In the genomic region with DNA sequence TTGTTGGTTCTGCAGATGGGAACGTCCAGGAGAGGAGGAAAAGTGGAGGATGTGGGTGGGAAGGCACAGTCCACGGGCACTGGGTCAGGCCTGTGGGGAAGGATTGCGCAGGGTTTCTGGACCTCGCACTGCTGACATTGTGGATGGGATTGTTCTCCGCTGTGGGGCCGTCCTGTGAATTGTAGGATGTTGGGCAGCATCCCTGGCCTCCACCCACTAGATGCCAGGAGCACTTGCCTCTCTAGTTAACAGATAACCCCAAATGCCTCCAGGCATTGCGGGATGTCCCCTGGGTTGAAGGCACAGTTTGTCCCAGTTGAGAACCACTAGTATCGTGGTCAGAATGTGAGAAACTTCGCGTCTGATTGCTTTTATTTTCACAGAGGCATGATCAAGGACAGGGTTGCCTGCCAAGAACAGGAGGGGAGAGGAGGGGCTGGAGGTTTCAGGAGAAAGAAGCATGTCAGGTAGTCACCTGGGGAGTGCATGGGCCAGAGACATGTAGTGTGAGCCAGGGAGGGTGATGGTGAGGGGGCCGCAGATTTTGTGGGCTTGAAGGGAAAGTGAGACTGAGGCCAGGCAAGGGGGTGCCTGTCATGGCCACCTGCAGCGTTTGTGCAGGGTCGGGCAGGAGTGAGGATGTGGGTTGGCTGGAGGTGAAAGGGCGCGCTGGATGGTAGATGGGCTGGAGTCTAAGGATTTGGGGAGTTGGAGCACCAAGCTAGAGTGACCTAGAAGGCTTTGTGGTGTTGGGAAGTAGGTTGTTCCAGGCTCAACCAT, we compare ENCODE assay signal across 19 cellular contexts. TPM values are rescaled to one million over a fixed set of nuclear protein-coding genes. Genes with fewer than 3 reads are reported as not detected.
A peak's percentile ranks its signal among the peaks of the same experiment; 100 is the strongest.
DNase-seq lines count a peak whose midpoint lies in the region; ATAC-seq and TF ChIP-seq lines count a peak whose summit lies in the region.
"Had no signal": no experiment of that assay in that cellular context is flagged by ENCODE, and none has a peak within 500 bp of the region (broad histone marks: within the 10 kb centered on the region; RNA-seq: fewer than 3 reads in every experiment).

No MANE protein-coding gene starts in this region.

- H3K4me2 ChIP-seq in BLaER1 treated with 17β-estradiol and CSF1 and Interleukin-3, amounts not matched to agents 10 nM and 100 nM = peak overlapping the region in 10 of 11 experiments; percentile 7 to 92 (median 32); a peak in 14 of 22 replicates

- no peaks in the 10 kb centered on the region for H3K9me3 Mint-ChIP-seq in Calu3 (ENCODE audit: low read depth, unreplicated experiment)
- H3K9me3 Mint-ChIP-seq in activated naive CD8-positive, alpha-beta T cell treated with anti-CD3 and anti-CD28 coated beads, Interleukin-2, amount 10 ng/mL, durations not matched to agents 7 days and 5 days = no peaks in the 10 kb centered on the region
- no peaks in the 10 kb centered on the region for H3K9me3 Mint-ChIP-seq in naive thymus-derived CD8-positive, alpha-beta T cell
- H3K9me3 Mint-ChIP-seq: activated naive CD4-positive, alpha-beta T cell treated with anti-CD3 and anti-CD28 coated beads, Interleukin-2, amount 50 U/mL, for 24 hours had no signal

- no peak overlapping the region for H3K27ac ChIP-seq in BLaER1 treated with 17β-estradiol and CSF1 and Interleukin-3, amounts not matched to agents 10 nM and 100 nM
- H3K27ac ChIP-seq in sigmoid colon (no peak overlapping the region), colonic mucosa (no peak overlapping the region)
- H3K27ac ChIP-seq: gastrocnemius medialis, Peyer's patch, tibial artery had no signal

- BruUV-seq in Calu3 (replicated peaks; lab: Mats Ljungman, UMichigan) = no TSS peak

- WGBS in sigmoid colon, 2 donors = 72 to 80% methylated on average over 15 of the region's 15 CpGs

- peaks cover 0 to 46% (median 13%) of the 10 kb centered on the region in 11 experiments; a peak in 13 of 22 replicates for H4K20me1 ChIP-seq in BLaER1 treated with 17β-estradiol and CSF1 and Interleukin-3, amounts not matched to agents 10 nM and 100 nM

- peaks cover 44 to 60% (median 55%) of the 10 kb centered on the region in 10 experiments for H3K4me1 ChIP-seq in BLaER1 treated with 17β-estradiol and CSF1 and Interleukin-3, amounts not matched to agents 10 nM and 100 nM
- H3K4me1 ChIP-seq in sigmoid colon = peaks cover 3 to 30% (median 26%) of the 10 kb centered on the region in 4 donors
- H3K4me1 ChIP-seq in colonic mucosa = peaks cover 5% of the 10 kb centered on the region

- CTCF ChIA-PET in Calu3 (lab: Charles Lee) = interaction anchor here (0.6 to 0.7 kb wide), 2 partner anchors 204 to 444 kb away, joined by 3 to 4 read pairs; no protein-coding TSS in a partner anchor

- peaks cover 28% of the 10 kb centered on the region for H3K4me1 Mint-ChIP-seq in Calu3 (ENCODE audit: low read depth, unreplicated experiment)
- peaks cover 16% of the 10 kb centered on the region for H3K4me1 Mint-ChIP-seq in activated naive CD8-positive, alpha-beta T cell treated with anti-CD3 and anti-CD28 coated beads, Interleukin-2, amount 10 ng/mL, durations not matched to agents 7 days and 5 days
- H3K4me1 Mint-ChIP-seq in naive thymus-derived CD8-positive, alpha-beta T cell = peaks cover 22 to 42% (median 31%) of the 10 kb centered on the region in 4 donors

- no peak for TF ChIP-seq CTCF in Calu3 (IDR thresholded peaks at IDR 0.05; ENCODE audit: unreplicated experiment)
- no peak for TF ChIP-seq CTCF in sigmoid colon (IDR thresholded peaks at IDR 0.05)
- TF ChIP-seq CTCF in colonic mucosa (IDR thresholded peaks at IDR 0.05) = no peak

- H3K27me3 ChIP-seq in BLaER1 treated with 17β-estradiol and CSF1 and Interleukin-3, amounts not matched to agents 10 nM and 100 nM = no peaks in the 10 kb centered on the region
- H3K27me3 ChIP-seq in sigmoid colon (no peaks in the 10 kb centered on the region), colonic mucosa (no peaks in the 10 kb centered on the region)
- H3K27me3 ChIP-seq: Peyer's patch had no signal

- TF ChIP-seq POLR2A in sigmoid colon (IDR thresholded peaks at IDR 0.05) = no peak

- no peak overlapping the region for H3K4me3 ChIP-seq in BLaER1 treated with 17β-estradiol and CSF1 and Interleukin-3, amounts not matched to agents 10 nM and 100 nM
- H3K4me3 ChIP-seq in sigmoid colon = no peak overlapping the region
- no peak overlapping the region for H3K4me3 ChIP-seq in colonic mucosa
- H3K4me3 ChIP-seq: gastrocnemius medialis, lung, Peyer's patch, tibial artery had no signal

- POLR2A ChIA-PET in activated naive CD8-positive, alpha-beta T cell treated with anti-CD3 and anti-CD28 coated beads, Interleukin-2, amount 10 ng/mL, durations not matched to agents 7 days and 5 days (lab: Charles Lee) = no interaction called here
- POLR2A ChIA-PET in naive thymus-derived CD8-positive, alpha-beta T cell (lab: Charles Lee) = no interaction called here

- DNase-seq in Calu3 (no peak), sigmoid colon (no peak), colonic mucosa (no peak)
- no peak for DNase-seq in activated naive CD8-positive, alpha-beta T cell treated with anti-CD3 and anti-CD28 coated beads, Interleukin-2, amount 10 ng/mL, durations not matched to agents 7 days and 5 days
- DNase-seq in naive thymus-derived CD8-positive, alpha-beta T cell = no peak
- DNase-seq in activated CD8-positive, alpha-beta memory T cell treated with anti-CD3 and anti-CD28 coated beads, Interleukin-2, amount 50 U/mL, for 48 hours = no peak
- DNase-seq: activated CD4-positive, CD25-positive, alpha-beta regulatory T cell; cerebellar nuclear complex; gastrocnemius medialis; NCI-H1048; NCI-H774; Peyer's patch; stimulated activated CD4-positive, alpha-beta T cell treated with anti-CD3 and anti-CD28 coated beads, Interleukin-4, amount 100 ng/mL, for 24 hours; SW 1271; tibial artery had no signal

- peak overlapping the region in 7 of 11 experiments; percentile 13 to 80 (median 36); a peak in 10 of 22 replicates for H3K9ac ChIP-seq in BLaER1 treated with 17β-estradiol and CSF1 and Interleukin-3, amounts not matched to agents 10 nM and 100 nM
- H3K9ac ChIP-seq in colonic mucosa (ENCODE audit: low read depth in 2 of 2, low read length in 2 of 2) = no peak overlapping the region

- ATAC-seq in activated naive CD8-positive, alpha-beta T cell treated with anti-CD3 and anti-CD28 coated beads, Interleukin-2, amount 10 ng/mL, durations not matched to agents 7 days and 5 days (ENCODE audit: low read depth) = no peak
- ATAC-seq in naive thymus-derived CD8-positive, alpha-beta T cell = no peak
- no peak for ATAC-seq in GM21825 (IDR thresholded peaks at IDR 0.05; ENCODE audit: unreplicated experiment)
- ATAC-seq: gastrocnemius medialis had no signal

- no peaks in the 10 kb centered on the region for H3K27me3 Mint-ChIP-seq in Calu3 (ENCODE audit: unreplicated experiment)
- H3K27me3 Mint-ChIP-seq in activated naive CD8-positive, alpha-beta T cell treated with anti-CD3 and anti-CD28 coated beads, Interleukin-2, amount 10 ng/mL, durations not matched to agents 7 days and 5 days = no peaks in the 10 kb centered on the region
- H3K27me3 Mint-ChIP-seq in naive thymus-derived CD8-positive, alpha-beta T cell = no peaks in the 10 kb centered on the region
- H3K27me3 Mint-ChIP-seq: activated naive CD4-positive, alpha-beta T cell treated with anti-CD3 and anti-CD28 coated beads, Interleukin-2, amount 50 U/mL, for 24 hours had no signal

- no peak for TF ChIP-seq EP300 in sigmoid colon (IDR thresholded peaks at IDR 0.05)

- no peaks in the 10 kb centered on the region for H3K9me3 ChIP-seq in BLaER1 treated with 17β-estradiol and CSF1 and Interleukin-3, amounts not matched to agents 10 nM and 100 nM (replicated peaks in 1 of 11)
- no peaks in the 10 kb centered on the region for H3K9me3 ChIP-seq in sigmoid colon
- H3K9me3 ChIP-seq in colonic mucosa = no peaks in the 10 kb centered on the region
- H3K9me3 ChIP-seq: gastrocnemius medialis, Peyer's patch, tibial artery had no signal

- peaks cover 61% of the 10 kb centered on the region for H3K36me3 Mint-ChIP-seq in Calu3 (ENCODE audit: insufficient read depth, unreplicated experiment)
- H3K36me3 Mint-ChIP-seq in activated naive CD8-positive, alpha-beta T cell treated with anti-CD3 and anti-CD28 coated beads, Interleukin-2, amount 10 ng/mL, durations not matched to agents 7 days and 5 days = peaks cover 3% of the 10 kb centered on the region
- peaks cover 0 to 5% (median 0%) of the 10 kb centered on the region in 3 donors for H3K36me3 Mint-ChIP-seq in naive thymus-derived CD8-positive, alpha-beta T cell

- no peak overlapping the region for H3K4me3 Mint-ChIP-seq in Calu3 (ENCODE audit: low read depth, unreplicated experiment)
- no peak overlapping the region for H3K4me3 Mint-ChIP-seq in activated naive CD8-positive, alpha-beta T cell treated with anti-CD3 and anti-CD28 coated beads, Interleukin-2, amount 10 ng/mL, durations not matched to agents 7 days and 5 days
- H3K4me3 Mint-ChIP-seq in naive thymus-derived CD8-positive, alpha-beta T cell = peak overlapping the region in 8 of 10 donors; percentile 10 to 86 (median 34)

- H3K36me3 ChIP-seq in BLaER1 treated with 17β-estradiol and CSF1 and Interleukin-3, amounts not matched to agents 10 nM and 100 nM = peaks cover 4 to 32% (median 12%) of the 10 kb centered on the region in 11 experiments; a peak in 15 of 22 replicates
- H3K36me3 ChIP-seq in sigmoid colon (peaks cover 0 to 24% (median 14%) of the 10 kb centered on the region in 4 donors), colonic mucosa (no peaks in the 10 kb centered on the region)

- intact Hi-C loops in Calu3 (cut with micrococcal nuclease; ENCODE audit: unreplicated experiment) (no loop called here), sigmoid colon (cut with DNase I) (no loop called here), colonic mucosa (cut with DNase I) (no loop called here)

- peak overlapping the region; percentile 12 for H3K27ac Mint-ChIP-seq in Calu3 (ENCODE audit: unreplicated experiment)
- peak overlapping the region; percentile 54 for H3K27ac Mint-ChIP-seq in activated naive CD8-positive, alpha-beta T cell treated with anti-CD3 and anti-CD28 coated beads, Interleukin-2, amount 10 ng/mL, durations not matched to agents 7 days and 5 days
- peak overlapping the region in 8 of 10 donors; percentile 3 to 87 (median 60) for H3K27ac Mint-ChIP-seq in naive thymus-derived CD8-positive, alpha-beta T cell

RNA-seq across cellular contexts. Expression of gene ZNF628, which starts 3.2 kb away (rescaled TPM):
- total RNA-seq in Calu3 (2022) (11.9 and 13.0 TPM in 2 replicates), sigmoid colon (10 to 100 TPM in 1 of 4 donors, 1 to 10 TPM in 3; 1.4 to 15.0 (median 3.7) TPM), colonic mucosa (1 to 10 TPM; 8.6 to 8.9 TPM)
- 10 to 100 TPM in 1 of 2 experiments, 1 to 10 TPM in 1; 9.4 to 11.5 TPM for total RNA-seq in activated naive CD8-positive, alpha-beta T cell treated with anti-CD3 and anti-CD28 coated beads, Interleukin-2, amount 10 ng/mL, durations not matched to agents 7 days and 5 days
- total RNA-seq in naive thymus-derived CD8-positive, alpha-beta T cell = 10 to 100 TPM; 13.2 to 15.6 TPM
- polyA plus RNA-seq in naive thymus-derived CD8-positive, alpha-beta T cell = under 1 TPM; 0.26 to 0.42 (median 0.32) TPM
- 10 to 100 TPM in 1 of 3 donors, 1 to 10 TPM in 2; 1.8 to 10.1 (median 2.5) TPM for polyA plus RNA-seq in sigmoid colon

RNA-seq across cellular contexts. Expression of gene NAT14, which starts 5.3 kb away (rescaled TPM):
- total RNA-seq in Calu3 (2022) (49.6 and 60.6 TPM in 2 replicates), sigmoid colon (10 to 100 TPM in 1 of 4 donors, 1 to 10 TPM in 3; 6.4 to 10.5 (median 8.4) TPM), colonic mucosa (1 to 10 TPM; 4.9 to 7.7 TPM)
- 10 to 100 TPM; 14.5 to 15.0 TPM for total RNA-seq in activated naive CD8-positive, alpha-beta T cell treated with anti-CD3 and anti-CD28 coated beads, Interleukin-2, amount 10 ng/mL, durations not matched to agents 7 days and 5 days
- total RNA-seq in naive thymus-derived CD8-positive, alpha-beta T cell = 10 to 100 TPM in 1 of 2 experiments, 1 to 10 TPM in 1; 8.0 to 10.4 TPM
- polyA plus RNA-seq in naive thymus-derived CD8-positive, alpha-beta T cell = 1 to 10 TPM; 4.1 to 8.8 (median 7.7) TPM
- 10 to 100 TPM in 1 of 3 donors, 1 to 10 TPM in 2; 1.4 to 13.7 (median 2.4) TPM for polyA plus RNA-seq in sigmoid colon

RNA-seq across cellular contexts. Expression of gene SSC5D, which starts 8.6 kb away (rescaled TPM):
- 0.26 and 0.69 TPM in 2 replicates for total RNA-seq in Calu3 (2022)
- 1 to 10 TPM in 1 of 2 experiments, under 1 TPM in 1; 0.86 to 1.1 TPM for total RNA-seq in activated naive CD8-positive, alpha-beta T cell treated with anti-CD3 and anti-CD28 coated beads, Interleukin-2, amount 10 ng/mL, durations not matched to agents 7 days and 5 days
- 1 to 10 TPM; 1.3 to 1.4 TPM for total RNA-seq in naive thymus-derived CD8-positive, alpha-beta T cell
- under 1 TPM in 2 of 3 donors, not detected in 1; 0.02 to 0.11 TPM for polyA plus RNA-seq in naive thymus-derived CD8-positive, alpha-beta T cell
- total RNA-seq in sigmoid colon = 10 to 100 TPM in 3 of 4 donors, 1 to 10 TPM in 1; 9.9 to 66.7 (median 19.2) TPM
- polyA plus RNA-seq in sigmoid colon = 1 to 10 TPM in 2 of 3 donors, not detected in 1; 1.2 to 3.8 TPM
- total RNA-seq in colonic mucosa = 1 to 10 TPM; 2.2 to 7.4 TPM

RNA-seq across cellular contexts. Expression of gene C19orf85, which starts 15.1 kb away (rescaled TPM):
- total RNA-seq in Calu3 (2022) = not detected in 2 replicates
- not detected for total RNA-seq in activated naive CD8-positive, alpha-beta T cell treated with anti-CD3 and anti-CD28 coated beads, Interleukin-2, amount 10 ng/mL, durations not matched to agents 7 days and 5 days
- total RNA-seq in naive thymus-derived CD8-positive, alpha-beta T cell = not detected
- polyA plus RNA-seq in naive thymus-derived CD8-positive, alpha-beta T cell = not detected
- total RNA-seq in sigmoid colon = not detected
- polyA plus RNA-seq in sigmoid colon = under 1 TPM in 1 of 3 donors, not detected in 2; 0.07 TPM
- not detected for total RNA-seq in colonic mucosa
- total RNA-seq: gastrocnemius medialis, lung, Peyer's patch had no signal
- polyA plus RNA-seq: lung had no signal

RNA-seq across cellular contexts. Expression of gene ISOC2, which starts 18.2 kb away (rescaled TPM):
- 41.6 and 44.9 TPM in 2 replicates for total RNA-seq in Calu3 (2022)
- 10 to 100 TPM; 13.7 to 16.8 TPM for total RNA-seq in activated naive CD8-positive, alpha-beta T cell treated with anti-CD3 and anti-CD28 coated beads, Interleukin-2, amount 10 ng/mL, durations not matched to agents 7 days and 5 days
- total RNA-seq in naive thymus-derived CD8-positive, alpha-beta T cell = 10 to 100 TPM; 10.5 to 11.0 TPM
- polyA plus RNA-seq in naive thymus-derived CD8-positive, alpha-beta T cell = 10 to 100 TPM; 30.5 to 35.6 (median 34.2) TPM
- 100 to 1,000 TPM in 2 of 4 donors, 10 to 100 TPM in 2; 90.3 to 114 (median 101) TPM for total RNA-seq in sigmoid colon
- polyA plus RNA-seq in sigmoid colon = 100 to 1,000 TPM; 147 to 173 (median 162) TPM
- total RNA-seq in colonic mucosa = 100 to 1,000 TPM in 1 of 2 donors, 10 to 100 TPM in 1; 89.8 to 132 TPM

Comparison
In these comparisons a context has a peak if more than half of its experiments do, and no peak if none do; other contexts are left out.
1. H3K9ac ChIP-seq: peak in BLaER1 treated with 17β-estradiol and CSF1 and Interleukin-3, amounts not matched to agents 10 nM and 100 nM (7 of 11); none in colonic mucosa (0 of 2).
2. H3K4me3 Mint-ChIP-seq: peak in naive thymus-derived CD8-positive, alpha-beta T cell (8 of 10); none in Calu3 (single experiment) and activated naive CD8-positive, alpha-beta T cell treated with anti-CD3 and anti-CD28 coated beads, Interleukin-2, amount 10 ng/mL, durations not matched to agents 7 days and 5 days (single experiment).
3. Peak in every context shown above with its lines, with median percentiles within 50 percentile points of each other: H3K27ac Mint-ChIP-seq.